ENCODE assay signal across 8 cellular contexts in genomic region chr16:4410335-4411075, GRCh38. TPM values are rescaled to one million over a fixed set of nuclear protein-coding genes. Genes with fewer than 3 reads are reported as not detected.
DNase-seq lines count a peak whose midpoint lies in the region; ATAC-seq and TF ChIP-seq lines count a peak whose summit lies in the region.

No MANE protein-coding gene starts in this region.

- TF ChIP-seq CTCF in RWPE2 (IDR thresholded peaks at IDR 0.05; ENCODE audit: poor library complexity, severe bottlenecking) (no peak), omental fat pad (IDR thresholded peaks at IDR 0.05) (no peak)

- no peaks in the 10 kb centered on the region for H3K9me3 ChIP-seq in RWPE2 (ENCODE audit: severe bottlenecking)

- DNase-seq in HCEC 1CT, result peak; percentile 96
- DNase-seq in RWPE2 (ENCODE audit: low spot score), result no peak
- peak; percentile 91 for DNase-seq in fibroblast of gingiva (ENCODE audit: low read depth)
- DNase-seq in pulmonary artery endothelial cell (ENCODE audit: low read depth, low spot score), result peak; percentile 71
- no peak for DNase-seq in NCI-H1436 treated with DMSO at 0.1 percent for 48 hours (lab: John Stamatoyannopoulos, UW)
- no peak for DNase-seq in stimulated activated CD4-positive, alpha-beta T cell treated with anti-CD3 and anti-CD28 coated beads, Interleukin-2, amount 100 ng/mL, for 48 hours
- DNase-seq in omental fat pad (ENCODE audit: low spot score), result no peak

- no peaks in the 10 kb centered on the region for H3K27me3 ChIP-seq in RWPE2 (ENCODE audit: insufficient read depth, poor library complexity, severe bottlenecking)

- no peak overlapping the region for H3K27ac ChIP-seq in RWPE2 (ENCODE audit: poor library complexity, severe bottlenecking)

- peaks cover 20% of the 10 kb centered on the region for H3K4me1 ChIP-seq in RWPE2 (ENCODE audit: insufficient read depth, poor library complexity, severe bottlenecking)

- peak; percentile 9; the same call in 2 of the 3 replicates for ATAC-seq in RWPE2 (ENCODE audit: low read depth)
- no peak for ATAC-seq in HG02763 (IDR thresholded peaks at IDR 0.05; ENCODE audit: unreplicated experiment)
- ATAC-seq in omental fat pad (ENCODE audit: low FRiP score), result no peak

- no peak overlapping the region for H3K4me3 ChIP-seq in RWPE2 (ENCODE audit: severe bottlenecking)

- peaks cover 27% of the 10 kb centered on the region for H3K36me3 ChIP-seq in RWPE2 (ENCODE audit: low read depth)

RNA-seq across cellular contexts. Expression of gene CORO7, which starts 5.9 kb away (rescaled TPM):
- 33.0 and 42.4 TPM in 2 replicates for total RNA-seq in pulmonary artery endothelial cell
- 10 to 100 TPM; 15.1 to 46.3 (median 27.5) TPM for total RNA-seq in omental fat pad

RNA-seq across cellular contexts. Expression of gene DNAJA3, which starts 15.2 kb away (rescaled TPM):
- total RNA-seq in pulmonary artery endothelial cell (56.0 and 100 TPM in 2 replicates), omental fat pad (10 to 100 TPM; 40.5 to 47.1 (median 42.3) TPM)

RNA-seq across cellular contexts. Expression of gene VASN, which starts 38.9 kb away (rescaled TPM):
- total RNA-seq in pulmonary artery endothelial cell, result 0.04 and 0.20 TPM in 2 replicates
- total RNA-seq in omental fat pad, result 10 to 100 TPM; 10.8 to 40.0 (median 25.8) TPM

RNA-seq across cellular contexts. Expression of gene PAM16, which starts 59.4 kb away (rescaled TPM):
- total RNA-seq in pulmonary artery endothelial cell (20.5 and 26.4 TPM in 2 replicates), omental fat pad (10 to 100 TPM; 32.7 to 53.9 (median 41.8) TPM)

Comparison
In these comparisons a context has a peak if more than half of its experiments do, and no peak if none do; other contexts are left out.
1. DNase-seq: peak in HCEC 1CT (single experiment), fibroblast of gingiva (single experiment) and pulmonary artery endothelial cell (single experiment); none in RWPE2 (single experiment), NCI-H1436 treated with DMSO at 0.1 percent for 48 hours (single experiment), stimulated activated CD4-positive, alpha-beta T cell treated with anti-CD3 and anti-CD28 coated beads, Interleukin-2, amount 100 ng/mL, for 48 hours (0 of 2) and omental fat pad (single experiment).